9 cellular contexts compared by ENCODE assay signal in the genomic region with DNA sequence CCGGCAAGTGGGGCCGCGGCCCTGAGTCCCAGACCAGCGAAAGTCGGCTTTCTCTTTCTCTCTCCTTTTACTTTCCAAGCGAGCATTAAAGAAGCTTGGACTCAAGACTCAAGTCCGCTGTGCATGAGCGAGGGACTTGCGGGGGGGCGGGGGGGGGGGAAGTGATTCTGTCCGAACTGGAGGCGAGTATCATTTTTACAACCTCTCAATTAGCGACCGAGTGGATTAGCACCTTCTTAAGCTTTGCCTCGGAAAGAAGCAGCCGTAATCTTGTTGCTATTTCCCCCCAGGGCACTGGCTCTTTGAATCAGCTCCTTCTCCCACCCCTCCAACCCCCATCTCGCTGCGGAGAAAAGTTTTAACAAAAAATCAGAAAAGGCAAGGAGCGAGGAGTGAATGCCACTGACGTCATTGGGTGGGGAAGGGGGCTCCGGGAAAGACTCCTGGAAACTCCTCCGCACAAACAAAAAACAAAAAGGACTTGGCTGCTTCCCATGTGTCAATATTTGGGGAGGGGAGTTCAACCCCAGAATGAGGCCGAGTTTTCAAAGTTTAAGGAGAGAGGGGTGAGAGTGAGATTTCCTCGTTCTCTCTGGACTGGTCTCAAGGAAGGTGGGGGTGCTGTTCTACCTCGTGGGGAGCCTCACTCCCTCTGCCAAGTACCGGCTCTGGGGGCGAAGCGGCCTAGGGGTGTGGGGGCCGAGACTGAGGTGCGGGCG. TPM values are rescaled to one million over a fixed set of nuclear protein-coding genes. Genes with fewer than 3 reads are reported as not detected.
DNase-seq lines count a peak whose midpoint lies in the region; ATAC-seq and TF ChIP-seq lines count a peak whose summit lies in the region.
"Had no signal": no experiment of that assay in that cellular context is flagged by ENCODE, and none has a peak within 500 bp of the region (broad histone marks: within the 10 kb centered on the region; RNA-seq: fewer than 3 reads in every experiment).

No MANE protein-coding gene starts in this region.

- ATAC-seq in GM21515 (IDR thresholded peaks at IDR 0.05; ENCODE audit: unreplicated experiment) (no peak), GM18867 (IDR thresholded peaks at IDR 0.05; ENCODE audit: unreplicated experiment) (no peak)

- H3K9ac ChIP-seq in liver (ENCODE audit: low read depth in 1 of 2, low read length in 2 of 2), result no peak overlapping the region

- H3K4me3 ChIP-seq in liver (ENCODE audit: low read depth in 1 of 3, low read length in 3 of 3), result peak overlapping the region; percentile 41 to 55 (median 51)
- H3K4me3 ChIP-seq in tibial artery, result peak overlapping the region; percentile 42 to 54

- no peak for DNase-seq in activated T-cell treated with anti-CD3 and anti-CD28 coated beads, Interleukin-2, amount 50 U/mL, for 24 hours
- DNase-seq in activated T-cell treated with anti-CD3 and anti-CD28 coated beads for 4 hours (no peak), tibial artery (no peak)
- DNase-seq in activated naive CD8-positive, alpha-beta T cell treated with anti-CD3 and anti-CD28 coated beads for 36 hours, result no peak
- no peak for DNase-seq in stimulated activated CD4-positive, alpha-beta T cell treated with anti-CD3 and anti-CD28 coated beads, Interleukin-15, amount 100 ng/mL, for 24 hours
- DNase-seq: NCI-H1930 had no signal

- TF ChIP-seq RAD21 in liver (IDR thresholded peaks at IDR 0.05), result no peak

- H3K27ac Mint-ChIP-seq in activated T-cell treated with anti-CD3 and anti-CD28 coated beads, Interleukin-2, amount 50 U/mL, for 24 hours, result no peak overlapping the region
- H3K27ac Mint-ChIP-seq in activated naive CD8-positive, alpha-beta T cell treated with anti-CD3 and anti-CD28 coated beads for 36 hours, result no peak overlapping the region

- no peaks in the 10 kb centered on the region for H3K36me3 Mint-ChIP-seq in activated T-cell treated with anti-CD3 and anti-CD28 coated beads, Interleukin-2, amount 50 U/mL, for 24 hours (ENCODE audit: low read depth)
- no peaks in the 10 kb centered on the region for H3K36me3 Mint-ChIP-seq in activated naive CD8-positive, alpha-beta T cell treated with anti-CD3 and anti-CD28 coated beads for 36 hours

- peak overlapping the region; percentile 59 for H3K4me3 Mint-ChIP-seq in activated T-cell treated with anti-CD3 and anti-CD28 coated beads, Interleukin-2, amount 50 U/mL, for 24 hours
- peak overlapping the region; percentile 64 for H3K4me3 Mint-ChIP-seq in activated naive CD8-positive, alpha-beta T cell treated with anti-CD3 and anti-CD28 coated beads for 36 hours

- no peaks in the 10 kb centered on the region for H3K9me3 Mint-ChIP-seq in activated T-cell treated with anti-CD3 and anti-CD28 coated beads, Interleukin-2, amount 50 U/mL, for 24 hours
- H3K9me3 Mint-ChIP-seq in activated naive CD8-positive, alpha-beta T cell treated with anti-CD3 and anti-CD28 coated beads for 36 hours, result no peaks in the 10 kb centered on the region

- H3K27ac ChIP-seq in liver (ENCODE audit: low read depth in 1 of 2, low read length in 2 of 2) (no peak overlapping the region), tibial artery (no peak overlapping the region)

- H3K9me3 ChIP-seq in liver (ENCODE audit: control insufficient read depth in 4 of 4, low read length in 3 of 4) (no peaks in the 10 kb centered on the region), tibial artery (no peaks in the 10 kb centered on the region)

- H3K27me3 ChIP-seq in liver (ENCODE audit: control insufficient read depth in 4 of 4, insufficient read depth in 4 of 4, low read length in 3 of 4) (peaks cover 11 to 33% (median 26%) of the 10 kb centered on the region in 4 donors), tibial artery (peaks cover 11 to 100% of the 10 kb centered on the region in 2 donors)

- intact Hi-C loops in tibial artery (cut with DNase I; ENCODE audit: low total_unique reads), result no loop called here

- H3K4me1 Mint-ChIP-seq in activated T-cell treated with anti-CD3 and anti-CD28 coated beads, Interleukin-2, amount 50 U/mL, for 24 hours (ENCODE audit: low read depth), result peaks cover 63% of the 10 kb centered on the region
- peaks cover 49% of the 10 kb centered on the region for H3K4me1 Mint-ChIP-seq in activated naive CD8-positive, alpha-beta T cell treated with anti-CD3 and anti-CD28 coated beads for 36 hours

- 4% methylated on average over 31 of the region's 31 CpGs for WGBS in liver

- H3K4me1 ChIP-seq in liver (ENCODE audit: control insufficient read depth in 4 of 4, insufficient read depth in 4 of 4, low read length in 3 of 4) (peaks cover 39 to 82% (median 52%) of the 10 kb centered on the region in 4 donors), tibial artery (peaks cover 8 to 97% (median 86%) of the 10 kb centered on the region in 4 donors)

- peaks cover 83% of the 10 kb centered on the region for H3K27me3 Mint-ChIP-seq in activated T-cell treated with anti-CD3 and anti-CD28 coated beads, Interleukin-2, amount 50 U/mL, for 24 hours
- H3K27me3 Mint-ChIP-seq in activated naive CD8-positive, alpha-beta T cell treated with anti-CD3 and anti-CD28 coated beads for 36 hours, result peaks cover 87% of the 10 kb centered on the region

- no peak for TF ChIP-seq CTCF in liver (IDR thresholded peaks at IDR 0.05; ENCODE audit: low read depth, low read length, missing input control)
- no peak for TF ChIP-seq CTCF in tibial artery (IDR thresholded peaks at IDR 0.05)

- H3K36me3 ChIP-seq in liver (ENCODE audit: control insufficient read depth in 4 of 4, insufficient read depth in 3 of 4, low read depth in 1 of 4, low read length in 3 of 4) (no peaks in the 10 kb centered on the region), tibial artery (no peaks in the 10 kb centered on the region)

TF ChIP-seq in liver, 16 proteins besides CTCF, POLR2A, EP300 and RAD21:
- no peak for TF ChIP-seq NR2F2 (IDR thresholded peaks at IDR 0.05)
- TF ChIP-seq, protein P1, sequence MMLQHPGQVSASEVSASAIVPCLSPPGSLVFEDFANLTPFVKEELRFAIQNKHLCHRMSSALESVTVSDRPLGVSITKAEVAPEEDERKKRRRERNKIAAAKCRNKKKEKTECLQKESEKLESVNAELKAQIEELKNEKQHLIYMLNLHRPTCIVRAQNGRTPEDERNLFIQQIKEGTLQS (IDR thresholded peaks at IDR 0.05), result no peak
- TF ChIP-seq HNF4G (IDR thresholded peaks at IDR 0.05), result no peak
- TF ChIP-seq FOXA2 (IDR thresholded peaks at IDR 0.05), result no peak
- TF ChIP-seq, protein P2, sequence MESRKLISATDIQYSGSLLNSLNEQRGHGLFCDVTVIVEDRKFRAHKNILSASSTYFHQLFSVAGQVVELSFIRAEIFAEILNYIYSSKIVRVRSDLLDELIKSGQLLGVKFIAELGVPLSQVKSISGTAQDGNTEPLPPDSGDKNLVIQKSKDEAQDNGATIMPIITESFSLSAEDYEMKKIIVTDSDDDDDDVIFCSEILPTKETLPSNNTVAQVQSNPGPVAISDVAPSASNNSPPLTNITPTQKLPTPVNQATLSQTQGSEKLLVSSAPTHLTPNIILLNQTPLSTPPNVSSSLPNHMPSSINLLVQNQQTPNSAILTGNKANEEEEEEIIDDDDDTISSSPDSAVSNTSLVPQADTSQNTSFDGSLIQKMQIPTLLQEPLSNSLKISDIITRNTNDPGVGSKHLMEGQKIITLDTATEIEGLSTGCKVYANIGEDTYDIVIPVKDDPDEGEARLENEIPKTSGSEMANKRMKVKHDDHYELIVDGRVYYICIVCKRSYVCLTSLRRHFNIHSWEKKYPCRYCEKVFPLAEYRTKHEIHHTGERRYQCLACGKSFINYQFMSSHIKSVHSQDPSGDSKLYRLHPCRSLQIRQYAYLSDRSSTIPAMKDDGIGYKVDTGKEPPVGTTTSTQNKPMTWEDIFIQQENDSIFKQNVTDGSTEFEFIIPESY (IDR thresholded peaks at IDR 0.05), result no peak
- no peak for TF ChIP-seq SP1 (IDR thresholded peaks at IDR 0.05)
- no peak for TF ChIP-seq MAX (IDR thresholded peaks at IDR 0.05)
- no peak for TF ChIP-seq EGR1 (IDR thresholded peaks at IDR 0.05; ENCODE audit: low read depth in 2 of 2)

RNA-seq across cellular contexts. Expression of gene PAX6, which starts 2.3 kb away (rescaled TPM):
- not detected for total RNA-seq in activated naive CD8-positive, alpha-beta T cell treated with anti-CD3 and anti-CD28 coated beads for 36 hours
- total RNA-seq in liver, result not detected
- not detected for polyA plus RNA-seq in liver
